ENCODE assay signal across 1 cellular context in genomic region chr9:129037767-129038098, GRCh38.
TF ChIP-seq lines count a peak whose summit lies in the region.

No MANE protein-coding gene starts in this region.

TF ChIP-seq in GM23338, 12 proteins besides CTCF, POLR2A, EP300 and RAD21 (continued from another document):
- TF ChIP-seq ZNF462 (CRISPR knock-in tag; IDR thresholded peaks at IDR 0.05) = no peak
- TF ChIP-seq CREB1 (CRISPR knock-in tag; IDR thresholded peaks at IDR 0.05; ENCODE audit: low read depth) = no peak
- no peak for TF ChIP-seq JUNB (IDR thresholded peaks at IDR 0.05; ENCODE audit: unreplicated experiment)
- no peak for TF ChIP-seq NANOG (IDR thresholded peaks at IDR 0.05; ENCODE audit: borderline replicate concordance)
- no peak for TF ChIP-seq EZH2phosphoT487 (IDR thresholded peaks at IDR 0.05; ENCODE audit: unreplicated experiment)
